In genomic region chr15:42094512-42094963, GRCh38 we compare ENCODE assay signal across 14 cellular contexts. TPM values are rescaled to one million over a fixed set of nuclear protein-coding genes. Genes with fewer than 3 reads are reported as not detected.
A peak's percentile ranks its signal among the peaks of the same experiment; 100 is the strongest.
DNase-seq lines count a peak whose midpoint lies in the region; ATAC-seq and TF ChIP-seq lines count a peak whose summit lies in the region.
"Had no signal": no experiment of that assay in that cellular context is flagged by ENCODE, and none has a peak within 500 bp of the region (broad histone marks: within the 10 kb centered on the region; RNA-seq: fewer than 3 reads in every experiment).

Gene PLA2G4D, minus strand, starts transcription at chr15:42094562. Its CDS starts 103 bp downstream, at chr15:42094459.

- DNase-seq in DMS153 (lab: John Stamatoyannopoulos, UW) = peak; percentile 78
- peak; percentile 38 for DNase-seq in LoVo (ENCODE audit: low spot score)
- peak; percentile 83 for DNase-seq in NCI-H69 (lab: John Stamatoyannopoulos, UW)
- DNase-seq in left lung = peak; percentile 77 to 79
- DNase-seq in mesenteric fat pad (ENCODE audit: low spot score) = no peak
- DNase-seq in activated gamma-delta T cell (lab: John Stamatoyannopoulos, UW) = no peak
- DNase-seq in GM20000 (ENCODE audit: low spot score) = no peak
- DNase-seq: stimulated activated CD4-positive, alpha-beta T cell treated with anti-CD3 and anti-CD28 coated beads, Interleukin-1b, Interleukin-23, amount 100 ng/mL, for 48 hours; T1000 had no signal

- H3K27me3 ChIP-seq in left lung = no peaks in the 10 kb centered on the region

- no peak within 1 kb of the TSS for H3K27ac ChIP-seq in left lung

- H3K4me1 ChIP-seq in left lung = no peaks in the 10 kb centered on the region

- H3K9me3 ChIP-seq in left lung = no peaks in the 10 kb centered on the region

- no peaks in the 10 kb centered on the region for H3K36me3 ChIP-seq in left lung

- TF ChIP-seq CTCF in left lung (IDR thresholded peaks at IDR 0.05) = no peak
- no peak for TF ChIP-seq CTCF in GM20000 (IDR thresholded peaks at IDR 0.05; ENCODE audit: extremely low read depth, missing control alignments)

- H3K4me3 ChIP-seq in left lung = no peak within 1 kb of the TSS

- intact Hi-C loops in left lung (cut with DNase I) = no loop called here

- ATAC-seq in left lung = peak; percentile 87
- ATAC-seq in GM21723 (IDR thresholded peaks at IDR 0.05; ENCODE audit: unreplicated experiment) = no peak
- ATAC-seq: Panc1; stimulated activated memory B cell treated with anti-CD40 and anti-IgM and Interleukin-4, amounts not matched to agents 10 μg/mL and 1 μg/mL and 100 μg/mL, for 72 hours had no signal

RNA-seq across cellular contexts. Expression of gene PLA2G4D, which starts in this region (rescaled TPM):
- total RNA-seq in left lung = under 1 TPM; 0.08 to 0.15 TPM
- total RNA-seq in mesenteric fat pad = not detected
- total RNA-seq: fibroblast of lung, pulmonary artery endothelial cell had no signal

Comparison
In these comparisons a context has a peak if more than half of its experiments do, and no peak if none do; other contexts are left out.
1. Peak in DNase-seq and ATAC-seq in left lung; RNA of the gene not detected or under 1 TPM.
2. DNase-seq: peak in DMS153 (single experiment), LoVo (single experiment) and NCI-H69 (single experiment); none in mesenteric fat pad (single experiment), activated gamma-delta T cell (single experiment) and GM20000 (single experiment).